Comparison of ENCODE assay signal across 8 cellular contexts in genomic region chr10:29735628-29736324, GRCh38.
DNase-seq lines count a peak whose midpoint lies in the region; ATAC-seq, FAIRE-seq and TF ChIP-seq lines count a peak whose summit lies in the region.

No MANE protein-coding gene starts in this region.

- H3K4me1 ChIP-seq in thoracic aorta (ENCODE audit: control insufficient read depth in 1 of 2, low read depth in 2 of 2): peaks cover 9 to 60% of the 10 kb centered on the region in 2 donors

- no peak for FAIRE-seq in frontal cortex (lab: Jason Lieb, UNC)

- no peaks in the 10 kb centered on the region for H3K36me3 ChIP-seq in thoracic aorta

- TF ChIP-seq CTCF in omental fat pad (IDR thresholded peaks at IDR 0.05) (peak in 2 of 3 donors; percentile 40 to 79), thoracic aorta (IDR thresholded peaks at IDR 0.05) (peak; percentile 91)

- peak; percentile 87 for DNase-seq in D341Med (ENCODE audit: low spot score)
- DNase-seq in HuH-7 (ENCODE audit: low spot score): peak; percentile 99
- peak; percentile 81 for DNase-seq in RKO (ENCODE audit: low spot score)
- DNase-seq in activated effector memory CD4-positive, alpha-beta T cell treated with anti-CD3 and anti-CD28 coated beads, Interleukin-2, amount 50 U/mL, for 16 hours: peak; percentile 93
- DNase-seq in frontal cortex (ENCODE audit: low spot score in 2 of 2): peak; percentile 85 to 90
- peak; percentile 38 for DNase-seq in omental fat pad (ENCODE audit: low spot score)
- DNase-seq in thoracic aorta (ENCODE audit: low spot score): peak; percentile 45

- H3K4me3 ChIP-seq in thoracic aorta: peak overlapping the region; percentile 97

- H3K27me3 ChIP-seq in thoracic aorta (replicated peaks; ENCODE audit: insufficient read depth): no peaks in the 10 kb centered on the region

- peak overlapping the region; percentile 97 to 99 for H3K27ac ChIP-seq in thoracic aorta

- no peaks in the 10 kb centered on the region for H3K9me3 ChIP-seq in thoracic aorta

- peak; percentile 86 for ATAC-seq in GM21447 (IDR thresholded peaks at IDR 0.05; ENCODE audit: unreplicated experiment)
- ATAC-seq in omental fat pad (ENCODE audit: low FRiP score): peak; percentile 77
- ATAC-seq in thoracic aorta (ENCODE audit: insufficient number of reproducible peaks, low FRiP score, low read depth): peak; percentile 72

Comparison
In these comparisons a context has a peak if more than half of its experiments do, and no peak if none do; other contexts are left out.
1. Peak in every context shown above with its lines: DNase-seq, ATAC-seq, H3K4me3 ChIP-seq and H3K27ac ChIP-seq.
2. DNase-seq: peak in every context shown above with its lines; median percentile 99 in HuH-7; 93 in activated effector memory CD4-positive, alpha-beta T cell treated with anti-CD3 and anti-CD28 coated beads, Interleukin-2, amount 50 U/mL, for 16 hours; 88 in frontal cortex; 87 in D341Med; 81 in RKO; 45 in thoracic aorta; 38 in omental fat pad.